Comparison of ENCODE assay signal across 26 cellular contexts in genomic region chr6:137902721-137903120, GRCh38.
"Had no signal": no experiment of that assay in that cellular context is flagged by ENCODE, and none has a peak within 500 bp of the region (broad histone marks: within the 10 kb centered on the region; RNA-seq: fewer than 3 reads in every experiment).

No MANE protein-coding gene starts in this region.

- H3K9me3 ChIP-seq: breast epithelium, esophagus muscularis mucosa, heart right ventricle, right atrium auricular region, SK-N-SH, thoracic aorta had no signal

- H3K27me3 Mint-ChIP-seq: activated CD4-positive, alpha-beta T cell treated with anti-CD3 and anti-CD28 coated beads, Interleukin-2, amount 10 ng/mL, durations not matched to agents 7 days and 5 days; dendritic cell treated with granulocyte-macrophage colony-stimulating factor and Interleukin-4, amounts not matched to agents 40 ng/mL and 50 ng/mL, for 4 days; naive thymus-derived CD4-positive, alpha-beta T cell; T-helper 17 cell had no signal

- H3K4me3 ChIP-seq: breast epithelium, esophagus muscularis mucosa, heart right ventricle, neural progenitor cell, right atrium auricular region, thoracic aorta had no signal

- H3K9me3 Mint-ChIP-seq: activated CD4-positive, alpha-beta T cell treated with anti-CD3 and anti-CD28 coated beads, Interleukin-2, amount 10 ng/mL, durations not matched to agents 7 days and 5 days; dendritic cell treated with granulocyte-macrophage colony-stimulating factor and Interleukin-4, amounts not matched to agents 40 ng/mL and 50 ng/mL, for 4 days; mesothelial cell of epicardium; neural progenitor cell had no signal

- H3K9ac ChIP-seq: neural progenitor cell, parathyroid adenoma, SK-N-SH had no signal

- H3K9me2 ChIP-seq: SK-N-SH had no signal

- DNase-seq: activated CD4-positive, alpha-beta T cell treated with anti-CD3 and anti-CD28 coated beads, Interleukin-2, amount 10 ng/mL, durations not matched to agents 7 days and 5 days; activated CD4-positive, CD25-positive, alpha-beta regulatory T cell treated with anti-CD3 and anti-CD28 coated beads, Interleukin-2, amount 50 U/mL, for 72 hours; activated CD8-positive, alpha-beta memory T cell treated with anti-CD3 and anti-CD28 coated beads, Interleukin-2, amount 50 U/mL, for 4 hours; activated gamma-delta T cell; activated T-cell treated with anti-CD3 and anti-CD28 coated beads, Interleukin-2, amount 50 U/mL, for 48 hours; central memory CD4-positive, alpha-beta T cell; effector CD4-positive, alpha-beta T cell; foreskin melanocyte; heart right ventricle; naive thymus-derived CD4-positive, alpha-beta T cell; occipital lobe; SK-N-SH; stimulated activated naive CD4-positive, alpha-beta T cell; T-helper 17 cell; T1000; trophoblast cell; WERI-Rb-1 had no signal

- FAIRE-seq: urothelium cell line had no signal

- H3K36me3 ChIP-seq: breast epithelium, esophagus muscularis mucosa, heart right ventricle, neural progenitor cell, right atrium auricular region, thoracic aorta, WERI-Rb-1 had no signal

- H3K27ac ChIP-seq: breast epithelium, esophagus muscularis mucosa, heart right ventricle, neural progenitor cell, parathyroid adenoma, right atrium auricular region, thoracic aorta, WERI-Rb-1 had no signal

- H3K36me3 Mint-ChIP-seq: mesothelial cell of epicardium, neural progenitor cell had no signal

- H3K4me1 ChIP-seq: breast epithelium, esophagus muscularis mucosa, neural progenitor cell, parathyroid adenoma, right atrium auricular region had no signal

- H3K4me2 ChIP-seq: neural progenitor cell, SK-N-SH had no signal

- H3K27me3 ChIP-seq: breast epithelium, esophagus muscularis mucosa, heart right ventricle, neural progenitor cell, right atrium auricular region had no signal

- H3K4me3 Mint-ChIP-seq: activated CD4-positive, alpha-beta T cell treated with anti-CD3 and anti-CD28 coated beads, Interleukin-2, amount 10 ng/mL, durations not matched to agents 7 days and 5 days; dendritic cell treated with granulocyte-macrophage colony-stimulating factor and Interleukin-4, amounts not matched to agents 40 ng/mL and 50 ng/mL, for 4 days; mesothelial cell of epicardium; naive thymus-derived CD4-positive, alpha-beta T cell; neural progenitor cell; T-helper 17 cell had no signal

- ATAC-seq: heart right ventricle; naive thymus-derived CD4-positive, alpha-beta T cell; T-helper 17 cell had no signal

- H3K79me2 ChIP-seq: parathyroid adenoma had no signal

- H3K27ac Mint-ChIP-seq: activated CD4-positive, alpha-beta T cell treated with anti-CD3 and anti-CD28 coated beads, Interleukin-2, amount 10 ng/mL, durations not matched to agents 7 days and 5 days; dendritic cell treated with granulocyte-macrophage colony-stimulating factor and Interleukin-4, amounts not matched to agents 40 ng/mL and 50 ng/mL, for 4 days; mesothelial cell of epicardium; neural progenitor cell; T-helper 17 cell had no signal

- H2AFZ ChIP-seq: neural progenitor cell, parathyroid adenoma had no signal
